Comparison of ENCODE assay signal across 21 cellular contexts in the genomic region with DNA sequence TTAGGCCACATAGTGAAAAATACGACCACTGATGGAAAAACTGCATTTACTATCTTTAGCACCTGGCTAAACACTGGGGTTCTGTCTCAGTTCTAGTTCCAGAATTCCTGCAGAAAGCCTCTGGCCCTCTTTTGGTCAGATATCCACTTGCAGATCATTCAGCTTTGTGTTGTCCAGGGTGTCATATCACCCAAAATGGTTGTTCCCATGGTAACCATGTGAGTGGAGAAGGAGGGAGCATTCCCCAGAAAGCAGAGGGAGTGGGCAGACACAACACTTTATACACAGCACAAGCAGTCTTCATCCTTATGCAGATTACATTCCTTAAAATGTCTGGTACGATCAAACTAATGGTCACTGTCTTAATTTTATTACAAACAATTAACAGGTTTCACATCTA.
DNase-seq lines count a peak whose midpoint lies in the region; TF ChIP-seq lines count a peak whose summit lies in the region.
"Had no signal": no experiment of that assay in that cellular context is flagged by ENCODE, and none has a peak within 500 bp of the region (broad histone marks: within the 10 kb centered on the region; RNA-seq: fewer than 3 reads in every experiment).

No MANE protein-coding gene starts in this region.

- no peak overlapping the region for H4K5ac ChIP-seq in mesendoderm (ENCODE audit: low read length)

- no peaks in the 10 kb centered on the region for H3K9me3 ChIP-seq in DOHH2 (ENCODE audit: control insufficient read depth, insufficient read depth, low read length)
- H3K9me3 ChIP-seq: heart left ventricle, left ventricle myocardium inferior, testis had no signal

- no peaks in the 10 kb centered on the region for H3K9me2 ChIP-seq in DOHH2 (replicated peaks; ENCODE audit: control insufficient read depth, low read length)

- H3K4ac ChIP-seq in mesendoderm (ENCODE audit: low read depth, low read length), result no peak overlapping the region

- peaks cover 18% of the 10 kb centered on the region for H3F3A ChIP-seq in DOHH2 (ENCODE audit: control insufficient read depth, insufficient read depth)

- H3K27me3 ChIP-seq in DOHH2 (ENCODE audit: control insufficient read depth, low read length) (no peaks in the 10 kb centered on the region), mesendoderm (ENCODE audit: insufficient read depth, low read length, poor library complexity) (no peaks in the 10 kb centered on the region)
- H3K27me3 ChIP-seq: heart left ventricle, testis had no signal

- H2BK5ac ChIP-seq in mesendoderm (ENCODE audit: low read length), result no peak overlapping the region

- no CpG with 5 or more reads among the region's 2 CpGs for WGBS in mesendoderm (ENCODE audit: extremely low coverage, insufficient coverage, low lambda C conversion rate)

- H3K18ac ChIP-seq in mesendoderm (ENCODE audit: low read length), result no peak overlapping the region

- no peak for TF ChIP-seq CTCF in DOHH2 (IDR thresholded peaks at IDR 0.05; ENCODE audit: low read depth, low read length, poor library complexity, severe bottlenecking)

- no peak overlapping the region for H3K9ac ChIP-seq in mesendoderm (ENCODE audit: low read length)
- H3K9ac ChIP-seq: GM23248 had no signal

- no peak overlapping the region for H2BK120ac ChIP-seq in mesendoderm (ENCODE audit: low read depth, low read length)

- peak overlapping the region; percentile 25 for H3K4me2 ChIP-seq in DOHH2 (ENCODE audit: low read length)
- H3K4me2 ChIP-seq in mesendoderm (ENCODE audit: low read length), result no peak overlapping the region

- no peak overlapping the region for H3K4me3 ChIP-seq in DOHH2 (ENCODE audit: low read length)
- H3K4me3 ChIP-seq in mesendoderm (ENCODE audit: low read length), result no peak overlapping the region
- H3K4me3 ChIP-seq: GM23248, heart left ventricle, left ventricle myocardium inferior, SK-N-MC, skin epidermis, testis had no signal

- peaks cover 80% of the 10 kb centered on the region for H3K4me1 ChIP-seq in DOHH2 (ENCODE audit: control insufficient read depth, low read length)
- H3K4me1 ChIP-seq in mesendoderm (ENCODE audit: control insufficient read depth, low read depth, low read length), result no peaks in the 10 kb centered on the region

- no peak overlapping the region for H3K27ac ChIP-seq in DOHH2 (ENCODE audit: low read depth, low read length)
- H3K27ac ChIP-seq in mesendoderm (ENCODE audit: low read depth, low read length), result no peak overlapping the region
- H3K27ac ChIP-seq: GM23248, heart left ventricle, left ventricle myocardium inferior, SK-N-MC, skin epidermis, testis had no signal

- H3K56ac ChIP-seq in mesendoderm (ENCODE audit: low read length), result no peak overlapping the region

- DNase-seq in CD1c-positive myeloid dendritic cell (ENCODE audit: extremely low spot score), result peak; percentile 10
- DNase-seq in OCI-M1 (lab: John Stamatoyannopoulos, UW), result peak; percentile 35
- DNase-seq in mesendoderm, result peak; percentile 25
- no peak for DNase-seq in islet precursor cell
- DNase-seq in KBM-7, result no peak
- no peak for DNase-seq in globus pallidus (ENCODE audit: low spot score)
- DNase-seq: activated CD4-positive, alpha-beta T cell treated with anti-CD3 and anti-CD28 coated beads, Interleukin-2, amount 10 ng/mL, durations not matched to agents 7 days and 5 days; activated naive CD4-positive, alpha-beta T cell treated with anti-CD3 and anti-CD28 coated beads, Interleukin-2, amount 50 U/mL, for 16 hours; CD4-positive, alpha-beta memory T cell; GM23248; heart left ventricle; left ventricle myocardium inferior; NCI-H1105; NCI-H2107; nephron progenitor cell; NK-92 treated with Interleukin-12 subunit alpha and Interleukin-12 subunit beta, amount 100 ng/mL, for 24 hours; stimulated activated naive B cell treated with anti-CD40 and anti-IgM and Interleukin-4, amounts not matched to agents 10 μg/mL and 1 μg/mL and 100 μg/mL, for 72 hours; testis had no signal

- no peaks in the 10 kb centered on the region for H3K79me1 ChIP-seq in mesendoderm (ENCODE audit: low read length)

- no peak overlapping the region for H3K23ac ChIP-seq in mesendoderm (ENCODE audit: low read length)

- no peak overlapping the region for H4K8ac ChIP-seq in mesendoderm (ENCODE audit: low read depth, low read length)

- H3K79me2 ChIP-seq in DOHH2 (ENCODE audit: control insufficient read depth, low read length) (no peaks in the 10 kb centered on the region), mesendoderm (ENCODE audit: control insufficient read depth, insufficient read depth, low read length) (no peaks in the 10 kb centered on the region)

- in situ Hi-C loops in KBM-7 (cut with MboI; ENCODE audit: low pct_unique_long_range_greater_than_20kb, low sequenced_read_pairs), result no loop called here

- H2BK15ac ChIP-seq in mesendoderm (replicated peaks; ENCODE audit: low read depth), result no peak overlapping the region

- H2AK5ac ChIP-seq in mesendoderm (ENCODE audit: low read length), result no peak overlapping the region

- H4K20me1 ChIP-seq in DOHH2 (ENCODE audit: control insufficient read depth, insufficient read depth, low read depth, low read length), result no peaks in the 10 kb centered on the region

- H3K36me3 ChIP-seq in DOHH2 (ENCODE audit: control insufficient read depth, low read length), result peaks cover 4% of the 10 kb centered on the region
- no peaks in the 10 kb centered on the region for H3K36me3 ChIP-seq in mesendoderm (ENCODE audit: control insufficient read depth, insufficient read depth, low read length)

Comparison
In these comparisons a context has a peak if more than half of its experiments do, and no peak if none do; other contexts are left out.
1. DNase-seq: peak in CD1c-positive myeloid dendritic cell (single experiment), OCI-M1 (single experiment) and mesendoderm (single experiment); none in islet precursor cell (single experiment), KBM-7 (single experiment) and globus pallidus (single experiment).